In genomic region chr22:37218771-37219411, GRCh38 we compare ENCODE assay signal across 10 cellular contexts. TPM values are rescaled to one million over a fixed set of nuclear protein-coding genes. Genes with fewer than 3 reads are reported as not detected.
DNase-seq lines count a peak whose midpoint lies in the region; ATAC-seq and TF ChIP-seq lines count a peak whose summit lies in the region.
"Had no signal": no experiment of that assay in that cellular context is flagged by ENCODE, and none has a peak within 500 bp of the region (broad histone marks: within the 10 kb centered on the region; RNA-seq: fewer than 3 reads in every experiment).

No MANE protein-coding gene starts in this region.

- DNase-seq in NCI-H2196 (lab: John Stamatoyannopoulos, UW; ENCODE audit: unreplicated experiment) (no peak), vagina (ENCODE audit: extremely low spot score in 2 of 2) (no peak), Right ventricle myocardium inferior (ENCODE audit: missing footprints) (no peak), hippocampal formation (lab: John Stamatoyannopoulos, UW) (no peak)

- H3K27ac ChIP-seq in SU-DHL-6 (ENCODE audit: low read depth, low read length) (peak overlapping the region; percentile 80), vagina (no peak overlapping the region)

- H3K27me3 ChIP-seq in SU-DHL-6 (ENCODE audit: low read length) (no peaks in the 10 kb centered on the region), vagina (no peaks in the 10 kb centered on the region)

- ATAC-seq in HG02571 (IDR thresholded peaks at IDR 0.05; ENCODE audit: unreplicated experiment) = peak; percentile 80
- peak; percentile 53 for ATAC-seq in esophagus mucosa
- ATAC-seq in Right ventricle myocardium inferior = no peak
- ATAC-seq: HCT116 had no signal

- no peaks in the 10 kb centered on the region for H3K79me2 ChIP-seq in SU-DHL-6 (ENCODE audit: insufficient read depth, low read length)

- TF ChIP-seq CTCF in SU-DHL-6 (IDR thresholded peaks at IDR 0.05; ENCODE audit: insufficient read depth, low read length, poor library complexity, severe bottlenecking) (no peak), vagina (IDR thresholded peaks at IDR 0.05) (no peak)

- intact Hi-C loops in vagina (cut with DNase I) = no loop called here
- intact Hi-C loops in Right ventricle myocardium inferior (cut with DNase I) = no loop called here

- H3K9me3 ChIP-seq in SU-DHL-6 (ENCODE audit: insufficient read depth, low read length) = no peaks in the 10 kb centered on the region
- no peaks in the 10 kb centered on the region for H3K9me3 ChIP-seq in vagina

- no peaks in the 10 kb centered on the region for H4K20me1 ChIP-seq in SU-DHL-6 (ENCODE audit: low read depth, low read length)

- H3K4me3 ChIP-seq in SU-DHL-6 (ENCODE audit: insufficient read depth, low read length, poor library complexity, severe bottlenecking) (no peak overlapping the region), vagina (no peak overlapping the region)

- peak overlapping the region; percentile 36; the same call in 1 of the 2 replicates for H3K9ac ChIP-seq in SU-DHL-6 (ENCODE audit: low read length)

- TF ChIP-seq POLR2A in GM15510 (IDR thresholded peaks at IDR 0.05; ENCODE audit: borderline replicate concordance, extremely low read depth, insufficient read length) (peak; percentile 48), vagina (IDR thresholded peaks at IDR 0.05) (no peak)

- no peaks in the 10 kb centered on the region for H3K4me1 ChIP-seq in vagina

- peaks cover 31% of the 10 kb centered on the region for H3F3A ChIP-seq in SU-DHL-6 (ENCODE audit: insufficient read depth)

- H2AFZ ChIP-seq in SU-DHL-6 (ENCODE audit: low read depth, low read length, severe bottlenecking) = no peak overlapping the region

- peak overlapping the region; percentile 41 for H3K4me2 ChIP-seq in SU-DHL-6 (ENCODE audit: low read depth, low read length, poor library complexity, severe bottlenecking)

- H3K36me3 ChIP-seq in SU-DHL-6 (ENCODE audit: low read length) (no peaks in the 10 kb centered on the region), vagina (no peaks in the 10 kb centered on the region)

- H3K9me2 ChIP-seq in SU-DHL-6 (replicated peaks; ENCODE audit: insufficient read depth, low read length) = no peaks in the 10 kb centered on the region

RNA-seq across cellular contexts. Expression of gene SSTR3, which starts 6.6 kb away (rescaled TPM):
- not detected for total RNA-seq in esophagus mucosa
- total RNA-seq in vagina = not detected
- total RNA-seq in Right ventricle myocardium inferior = not detected
- total RNA-seq: dermis microvascular lymphatic vessel endothelial cell had no signal

RNA-seq across cellular contexts. Expression of gene RAC2, which starts 25.2 kb away (rescaled TPM):
- total RNA-seq in esophagus mucosa (19.0 TPM), vagina (15.7 TPM), Right ventricle myocardium inferior (6.9 TPM)

RNA-seq across cellular contexts. Expression of gene C1QTNF6, which starts 30.8 kb away (rescaled TPM):
- 2.0 TPM for total RNA-seq in esophagus mucosa
- 4.9 TPM for total RNA-seq in vagina
- 1.6 TPM for total RNA-seq in Right ventricle myocardium inferior
